ENCODE assay signal across 30 cellular contexts in the genomic region with DNA sequence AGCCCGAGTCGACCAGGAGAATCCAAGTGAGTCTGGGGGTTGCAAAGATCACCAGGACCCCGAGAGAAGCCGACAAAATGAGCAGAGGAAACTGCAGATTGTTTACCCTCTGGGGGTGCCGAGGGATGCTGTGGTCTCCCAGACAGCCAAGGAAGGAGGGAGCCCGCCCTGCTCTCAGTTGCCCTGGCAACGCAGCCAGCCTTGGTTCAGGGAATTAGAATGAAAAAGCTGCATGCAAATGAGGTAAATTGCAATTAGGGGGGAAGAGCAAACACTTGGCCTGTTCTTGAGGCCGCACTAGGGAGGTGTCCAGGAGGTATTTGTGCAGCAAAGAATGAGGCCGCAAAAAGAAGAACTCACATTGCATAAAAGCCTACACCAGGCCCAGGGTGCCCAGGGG. TPM values are rescaled to one million over a fixed set of nuclear protein-coding genes. Genes with fewer than 3 reads are reported as not detected.
DNase-seq lines count a peak whose midpoint lies in the region; ATAC-seq and TF ChIP-seq lines count a peak whose summit lies in the region.
"Had no signal": no experiment of that assay in that cellular context is flagged by ENCODE, and none has a peak within 500 bp of the region (broad histone marks: within the 10 kb centered on the region; RNA-seq: fewer than 3 reads in every experiment).

No MANE protein-coding gene starts in this region.

- TF ChIP-seq POLR2A in NB4 (IDR thresholded peaks at IDR 0.05; ENCODE audit: extremely low read depth, insufficient read length), result no peak

- H3K4me1 ChIP-seq in BLaER1, result peaks cover 43% of the 10 kb centered on the region
- H3K4me1 ChIP-seq in neural progenitor cell, result peaks cover 10% of the 10 kb centered on the region
- H3K4me1 ChIP-seq: ascending aorta, BE2C, testis had no signal

- peaks cover 17% of the 10 kb centered on the region for H3F3A ChIP-seq in neural progenitor cell (ENCODE audit: low read depth)

- no peak for TF ChIP-seq CTCF in NB4 (IDR thresholded peaks at IDR 0.05; ENCODE audit: low read depth, low read length)
- TF ChIP-seq CTCF in glutamatergic neuron (IDR thresholded peaks at IDR 0.05; ENCODE audit: partially characterized antibody, unreplicated experiment), result no peak
- TF ChIP-seq CTCF in neural progenitor cell (IDR thresholded peaks at IDR 0.05), result no peak

- H3K9ac ChIP-seq in BLaER1 (no peak overlapping the region), neural progenitor cell (no peak overlapping the region)

- H3K4me3 Mint-ChIP-seq in glutamatergic neuron (ENCODE audit: unreplicated experiment) (peak overlapping the region; percentile 66), neural progenitor cell (no peak overlapping the region)
- H3K4me3 Mint-ChIP-seq: activated CD8-positive, alpha-beta T cell treated with anti-CD3 and anti-CD28 coated beads, Interleukin-2, amount 10 ng/mL, durations not matched to agents 7 days and 5 days; activated naive CD8-positive, alpha-beta T cell had no signal

- H3K27me3 ChIP-seq in BLaER1, result no peaks in the 10 kb centered on the region; the same call in 1 of the 2 replicates
- peaks cover 10% of the 10 kb centered on the region for H3K27me3 ChIP-seq in neural progenitor cell
- H3K27me3 ChIP-seq: ascending aorta, BE2C, testis had no signal

- H3K36me3 ChIP-seq in BLaER1 (no peaks in the 10 kb centered on the region), neural progenitor cell (no peaks in the 10 kb centered on the region)
- H3K36me3 ChIP-seq: ascending aorta, BE2C, heart left ventricle, neutrophil had no signal

- no peak for ATAC-seq in HG02678 (IDR thresholded peaks at IDR 0.05; ENCODE audit: unreplicated experiment)
- ATAC-seq: activated CD8-positive, alpha-beta T cell treated with anti-CD3 and anti-CD28 coated beads, Interleukin-2, amount 10 ng/mL, durations not matched to agents 7 days and 5 days; heart left ventricle; left lobe of liver; stimulated activated naive CD8-positive, alpha-beta T cell treated with anti-CD3 and anti-CD28 coated beads, Interleukin-15, Interleukin-2, amounts not matched to agents 100 U/mL and 50 U/mL, for 24 hours had no signal

- no peak overlapping the region for H3K27ac ChIP-seq in BLaER1
- H3K27ac ChIP-seq in neural progenitor cell, result no peak overlapping the region
- H3K27ac ChIP-seq: ascending aorta, coronary artery, heart left ventricle, neutrophil, SK-N-MC, testis had no signal

- H3K4me1 Mint-ChIP-seq in glutamatergic neuron (ENCODE audit: low read depth, unreplicated experiment) (peaks cover 11% of the 10 kb centered on the region), neural progenitor cell (peaks cover 38% of the 10 kb centered on the region)

- peaks cover 6% of the 10 kb centered on the region for H3K9me3 Mint-ChIP-seq in glutamatergic neuron (ENCODE audit: unreplicated experiment)
- H3K9me3 Mint-ChIP-seq in neural progenitor cell, result no peaks in the 10 kb centered on the region
- H3K9me3 Mint-ChIP-seq: activated T-helper 2 cell treated with anti-CD3 and anti-CD28 coated beads, Interferon-gamma antibody, Interleukin-2, Interleukin-4, amounts not matched to agents 10 μg/mL and 5 μg/mL and 100 μg/mL, durations not matched to agents 14 hours and 24 hours and 36 hours had no signal

- no peak overlapping the region for H2AFZ ChIP-seq in neural progenitor cell (replicated peaks)

- H4K20me1 ChIP-seq in BLaER1 (no peaks in the 10 kb centered on the region), neural progenitor cell (ENCODE audit: low read depth) (peaks cover 4% of the 10 kb centered on the region)

- no peaks in the 10 kb centered on the region for H3K79me2 ChIP-seq in neural progenitor cell (ENCODE audit: low read depth)

- H3K4me3 ChIP-seq in BLaER1 (no peak overlapping the region), NB4 (ENCODE audit: low read depth, low read length) (no peak overlapping the region), neural progenitor cell (no peak overlapping the region)
- H3K4me3 ChIP-seq: ascending aorta, coronary artery, heart left ventricle, SK-N-MC, testis had no signal

- no peaks in the 10 kb centered on the region for H3K27me3 Mint-ChIP-seq in glutamatergic neuron (ENCODE audit: unreplicated experiment)
- peaks cover 13% of the 10 kb centered on the region for H3K27me3 Mint-ChIP-seq in neural progenitor cell (ENCODE audit: insufficient read depth, low read depth)

- no peak overlapping the region for H3K27ac Mint-ChIP-seq in glutamatergic neuron (ENCODE audit: unreplicated experiment)
- H3K27ac Mint-ChIP-seq in neural progenitor cell, result peak overlapping the region; percentile 47
- H3K27ac Mint-ChIP-seq: activated CD8-positive, alpha-beta T cell treated with anti-CD3 and anti-CD28 coated beads, Interleukin-2, amount 10 ng/mL, durations not matched to agents 7 days and 5 days; activated naive CD8-positive, alpha-beta T cell; activated T-helper 2 cell treated with anti-CD3 and anti-CD28 coated beads, Interferon-gamma antibody, Interleukin-2, Interleukin-4, amounts not matched to agents 10 μg/mL and 5 μg/mL and 100 μg/mL, durations not matched to agents 14 hours and 24 hours and 36 hours had no signal

- H3K36me3 Mint-ChIP-seq in glutamatergic neuron (ENCODE audit: unreplicated experiment) (no peaks in the 10 kb centered on the region), neural progenitor cell (no peaks in the 10 kb centered on the region)
- H3K36me3 Mint-ChIP-seq: activated naive CD8-positive, alpha-beta T cell had no signal

- H3K4me2 ChIP-seq in BLaER1 (peak overlapping the region; percentile 68), neural progenitor cell (no peak overlapping the region)

- H3K9me3 ChIP-seq in BLaER1 (no peaks in the 10 kb centered on the region), neural progenitor cell (ENCODE audit: low read depth) (no peaks in the 10 kb centered on the region)
- H3K9me3 ChIP-seq: ascending aorta, BE2C, heart left ventricle, neutrophil, testis had no signal

- DNase-seq in NB4 (ENCODE audit: low read depth) (peak; percentile 74), glutamatergic neuron (peak; percentile 29), neural progenitor cell (ENCODE audit: low spot score) (peak; percentile 33), SIG-M5 (lab: John Stamatoyannopoulos, UW) (no peak), NCI-H1048 (lab: John Stamatoyannopoulos, UW) (no peak), COLO668 (lab: John Stamatoyannopoulos, UW; ENCODE audit: unreplicated experiment) (no peak)
- DNase-seq: activated CD4-positive, alpha-beta T cell treated with anti-CD3 and anti-CD28 coated beads for 1 hour; activated CD8-positive, alpha-beta T cell treated with anti-CD3 and anti-CD28 coated beads, Interleukin-2, amount 10 ng/mL, durations not matched to agents 7 days and 5 days; BE2C; DND-41; effector memory CD4-positive, alpha-beta T cell; erythroblast; heart left ventricle; mesendoderm; NCI-H1092 treated with DMSO at 0.1 percent for 48 hours; NCI-H2029 treated with DMSO at 0.1 percent for 48 hours; NCI-H226; NCI-H774; RPMI8226; stimulated activated naive CD8-positive, alpha-beta T cell treated with anti-CD3 and anti-CD28 coated beads, Interleukin-15, Interleukin-2, amounts not matched to agents 100 U/mL and 50 U/mL, for 24 hours; testis had no signal

RNA-seq across cellular contexts. Expression of gene ATXN10, which starts 40.5 kb away (rescaled TPM):
- total RNA-seq in glutamatergic neuron (ENCODE audit: unreplicated experiment), result 191 TPM
- total RNA-seq in neural progenitor cell (ENCODE audit: low replicate concordance), result 125 and 168 TPM in 2 replicates

Comparison
In these comparisons a context has a peak if more than half of its experiments do, and no peak if none do; other contexts are left out.
1. DNase-seq: peak in NB4 (single experiment), glutamatergic neuron (single experiment) and neural progenitor cell (single experiment); none in SIG-M5 (single experiment), NCI-H1048 (single experiment) and COLO668 (single experiment).